ENCODE assay signal across 30 cellular contexts in genomic region chr2:69815717-69816116, GRCh38. TPM values are rescaled to one million over a fixed set of nuclear protein-coding genes. Genes with fewer than 3 reads are reported as not detected.
A peak's percentile ranks its signal among the peaks of the same experiment; 100 is the strongest.
DNase-seq lines count a peak whose midpoint lies in the region; ATAC-seq, FAIRE-seq and TF ChIP-seq lines count a peak whose summit lies in the region.
"Had no signal": no experiment of that assay in that cellular context is flagged by ENCODE, and none has a peak within 500 bp of the region (broad histone marks: within the 10 kb centered on the region; RNA-seq: fewer than 3 reads in every experiment).

No MANE protein-coding gene starts in this region.

- H3K4me3 Mint-ChIP-seq in GM23338, result no peak overlapping the region
- H3K4me3 Mint-ChIP-seq: activated CD8-positive, alpha-beta T cell treated with anti-CD3 and anti-CD28 coated beads for 36 hours; mesothelial cell of epicardium; naive thymus-derived CD8-positive, alpha-beta T cell; stimulated activated naive CD8-positive, alpha-beta T cell treated with anti-CD3 and anti-CD28 coated beads, Interleukin-15, amount 100 ng/mL, for 72 hours had no signal

- H3K27me3 ChIP-seq in GM23338 (ENCODE audit: insufficient read depth) (no peaks in the 10 kb centered on the region), body of pancreas (no peaks in the 10 kb centered on the region)
- H3K27me3 ChIP-seq: cardiac muscle cell, esophagus squamous epithelium, heart right ventricle, SJSA1, tibial artery had no signal

- no peak for TF ChIP-seq POLR2A in body of pancreas (IDR thresholded peaks at IDR 0.05)

- peak overlapping the region; percentile 14; the same call in 1 of the 2 replicates for H3K27ac Mint-ChIP-seq in GM23338
- H3K27ac Mint-ChIP-seq: activated CD8-positive, alpha-beta T cell treated with anti-CD3 and anti-CD28 coated beads for 36 hours; mesothelial cell of epicardium; naive thymus-derived CD8-positive, alpha-beta T cell; stimulated activated naive CD8-positive, alpha-beta T cell treated with anti-CD3 and anti-CD28 coated beads, Interleukin-15, amount 100 ng/mL, for 72 hours had no signal

- no peak overlapping the region for H3K27ac ChIP-seq in GM23338 (ENCODE audit: low read depth)
- H3K27ac ChIP-seq in body of pancreas, result peak overlapping the region in 3 of 4 donors; percentile 5 to 52 (median 9)
- H3K27ac ChIP-seq: cardiac muscle cell, heart right ventricle, SJSA1, tibial artery had no signal

- intact Hi-C loops in body of pancreas (cut with DNase I), result no loop called here

- ATAC-seq in GM23338 (peak; percentile 54), body of pancreas (no peak), GM19023 (IDR thresholded peaks at IDR 0.05; ENCODE audit: unreplicated experiment) (no peak)
- ATAC-seq: activated CD8-positive, alpha-beta T cell treated with anti-CD3 and anti-CD28 coated beads for 36 hours; activated naive CD4-positive, alpha-beta T cell treated with anti-CD3 and anti-CD28 coated beads, Interleukin-2, amount 50 U/mL, for 72 hours; heart right ventricle; left cardiac atrium; naive thymus-derived CD8-positive, alpha-beta T cell; stimulated activated naive CD8-positive, alpha-beta T cell treated with anti-CD3 and anti-CD28 coated beads, Interleukin-15, amount 100 ng/mL, for 72 hours had no signal

- DNase-seq in A172 (ENCODE audit: low spot score) (peak; percentile 29), GM23338 (ENCODE audit: low spot score) (no peak), body of pancreas (no peak), lung microvascular endothelial cell (ENCODE audit: low read depth in 2 of 2) (peak; percentile 34 to 61), RCC 7860 (ENCODE audit: low spot score) (no peak), NCI-H187 treated with DMSO at 0.1 percent for 48 hours (lab: John Stamatoyannopoulos, UW) (no peak), NCI-H510A treated with DMSO at 0.1 percent for 48 hours (lab: John Stamatoyannopoulos, UW) (no peak)
- DNase-seq: activated CD4-positive, alpha-beta T cell treated with anti-CD3 and anti-CD28 coated beads for 1 hour; activated CD8-positive, alpha-beta T cell treated with anti-CD3 and anti-CD28 coated beads for 36 hours; DMS79; esophagus squamous epithelium; foreskin melanocyte; heart right ventricle; IMR-90; left cardiac atrium; naive thymus-derived CD8-positive, alpha-beta T cell; NCI-H1105; NCI-H2029; NCI-H526 treated with DMSO at 0.1 percent for 48 hours; stimulated activated CD4-positive, alpha-beta T cell treated with anti-CD3 and anti-CD28 coated beads, Interleukin-1b, Interleukin-23, amount 100 ng/mL, for 48 hours; stimulated activated CD8-positive, alpha-beta memory T cell treated with anti-CD3 and anti-CD28 coated beads, Interleukin-4, amount 100 ng/mL, for 48 hours; stimulated activated naive CD8-positive, alpha-beta T cell treated with anti-CD3 and anti-CD28 coated beads, Interleukin-15, amount 100 ng/mL, for 72 hours; tibial artery had no signal

- H3K27me3 Mint-ChIP-seq in GM23338 (ENCODE audit: insufficient read depth, low read depth, poor library complexity), result no peaks in the 10 kb centered on the region
- H3K27me3 Mint-ChIP-seq: activated CD8-positive, alpha-beta T cell treated with anti-CD3 and anti-CD28 coated beads for 36 hours; naive thymus-derived CD8-positive, alpha-beta T cell; stimulated activated naive CD8-positive, alpha-beta T cell treated with anti-CD3 and anti-CD28 coated beads, Interleukin-15, amount 100 ng/mL, for 72 hours had no signal

- H3F3A ChIP-seq in GM23338 (replicated peaks; ENCODE audit: low read depth), result no peaks in the 10 kb centered on the region

- no peak for FAIRE-seq in RCC 7860 (lab: Jason Lieb, UNC)
- FAIRE-seq: TTC549 had no signal

- no peak for TF ChIP-seq CTCF in GM23338 (conservative IDR thresholded peaks at IDR 0.05; ENCODE audit: low read depth in 2 of 2)
- TF ChIP-seq CTCF in body of pancreas (IDR thresholded peaks at IDR 0.05), result no peak

- H3K36me3 ChIP-seq in GM23338 (ENCODE audit: insufficient read depth), result no peaks in the 10 kb centered on the region
- H3K36me3 ChIP-seq in body of pancreas (replicated peaks in 1 of 2; ENCODE audit: insufficient read depth in 1 of 2, low read depth in 2 of 2), result peaks cover 0 to 9% of the 10 kb centered on the region in 2 donors
- H3K36me3 ChIP-seq: cardiac muscle cell had no signal

- no peaks in the 10 kb centered on the region for H4K20me1 ChIP-seq in GM23338 (replicated peaks; ENCODE audit: insufficient read depth)

- H2AFZ ChIP-seq in GM23338, result no peak overlapping the region

- no peaks in the 10 kb centered on the region for H3K9me3 ChIP-seq in body of pancreas
- H3K9me3 ChIP-seq: esophagus squamous epithelium, heart right ventricle, SJSA1, tibial artery had no signal

- H3K9me2 ChIP-seq in GM23338 (ENCODE audit: insufficient read depth), result no peaks in the 10 kb centered on the region

- H3K79me2 ChIP-seq in GM23338 (replicated peaks; ENCODE audit: insufficient read depth), result no peaks in the 10 kb centered on the region

- no peaks in the 10 kb centered on the region for H3K36me3 Mint-ChIP-seq in GM23338 (ENCODE audit: low read depth)
- H3K36me3 Mint-ChIP-seq: activated naive CD4-positive, alpha-beta T cell treated with anti-CD3 and anti-CD28 coated beads, Interleukin-2, amount 50 U/mL, for 72 hours; naive thymus-derived CD8-positive, alpha-beta T cell had no signal

- WGBS in body of pancreas, 2 donors, result 22 to 53% methylated on average over 1 of the region's 1 CpG

- H3K4me2 ChIP-seq in GM23338, result 0 out of 2 replicates have a peak overlapping the region, but pooled peaks have one; percentile 15
- H3K4me2 ChIP-seq: smooth muscle cell had no signal

- H3K4me1 Mint-ChIP-seq in GM23338, result peaks cover 18% of the 10 kb centered on the region
- H3K4me1 Mint-ChIP-seq: stimulated activated naive CD8-positive, alpha-beta T cell treated with anti-CD3 and anti-CD28 coated beads, Interleukin-15, amount 100 ng/mL, for 72 hours had no signal

- H3K4me1 ChIP-seq in GM23338 (ENCODE audit: insufficient read depth) (peaks cover 12% of the 10 kb centered on the region; the same call in 1 of the 2 replicates), body of pancreas (peaks cover 29% of the 10 kb centered on the region)

- H3K4me3 ChIP-seq in GM23338 (no peak overlapping the region), body of pancreas (no peak overlapping the region)
- H3K4me3 ChIP-seq: cardiac muscle cell, esophagus squamous epithelium, heart right ventricle, SJSA1, smooth muscle cell, tibial artery had no signal

- no peaks in the 10 kb centered on the region; the same call in 2 of the 3 replicates for H3K9me3 Mint-ChIP-seq in GM23338
- H3K9me3 Mint-ChIP-seq: activated CD8-positive, alpha-beta T cell treated with anti-CD3 and anti-CD28 coated beads for 36 hours; activated naive CD4-positive, alpha-beta T cell treated with anti-CD3 and anti-CD28 coated beads, Interleukin-2, amount 50 U/mL, for 72 hours; mesothelial cell of epicardium; naive thymus-derived CD8-positive, alpha-beta T cell; stimulated activated naive CD8-positive, alpha-beta T cell treated with anti-CD3 and anti-CD28 coated beads, Interleukin-15, amount 100 ng/mL, for 72 hours had no signal

RNA-seq across cellular contexts. Expression of gene GMCL1, which starts 13.7 kb away (rescaled TPM):
- 15.7 and 20.0 TPM in 2 replicates for total RNA-seq in A172 (2014; rRNA removed; shearing (Covaris generic))
- 26.9 and 27.3 TPM in 2 replicates for total RNA-seq in GM23338 (2014; rRNA removed; shearing (Covaris generic))
- 27.0 and 27.7 TPM in 2 replicates for polyA plus RNA-seq in GM23338 (2016; fragmentation: Nextera tagmentation; extraction: Ambion mirVana)
- total RNA-seq in body of pancreas, result 10 to 100 TPM; 16.1 to 31.6 TPM
- total RNA-seq in lung microvascular endothelial cell, result 5.0 and 7.9 TPM in 2 replicates

Comparison
In these comparisons a context has a peak if more than half of its experiments do, and no peak if none do; other contexts are left out.
1. DNase-seq: peak in A172 (single experiment) and lung microvascular endothelial cell (2 of 2); none in GM23338 (single experiment), body of pancreas (0 of 4), RCC 7860 (single experiment), NCI-H187 treated with DMSO at 0.1 percent for 48 hours (single experiment) and NCI-H510A treated with DMSO at 0.1 percent for 48 hours (single experiment).